In the genomic region with DNA sequence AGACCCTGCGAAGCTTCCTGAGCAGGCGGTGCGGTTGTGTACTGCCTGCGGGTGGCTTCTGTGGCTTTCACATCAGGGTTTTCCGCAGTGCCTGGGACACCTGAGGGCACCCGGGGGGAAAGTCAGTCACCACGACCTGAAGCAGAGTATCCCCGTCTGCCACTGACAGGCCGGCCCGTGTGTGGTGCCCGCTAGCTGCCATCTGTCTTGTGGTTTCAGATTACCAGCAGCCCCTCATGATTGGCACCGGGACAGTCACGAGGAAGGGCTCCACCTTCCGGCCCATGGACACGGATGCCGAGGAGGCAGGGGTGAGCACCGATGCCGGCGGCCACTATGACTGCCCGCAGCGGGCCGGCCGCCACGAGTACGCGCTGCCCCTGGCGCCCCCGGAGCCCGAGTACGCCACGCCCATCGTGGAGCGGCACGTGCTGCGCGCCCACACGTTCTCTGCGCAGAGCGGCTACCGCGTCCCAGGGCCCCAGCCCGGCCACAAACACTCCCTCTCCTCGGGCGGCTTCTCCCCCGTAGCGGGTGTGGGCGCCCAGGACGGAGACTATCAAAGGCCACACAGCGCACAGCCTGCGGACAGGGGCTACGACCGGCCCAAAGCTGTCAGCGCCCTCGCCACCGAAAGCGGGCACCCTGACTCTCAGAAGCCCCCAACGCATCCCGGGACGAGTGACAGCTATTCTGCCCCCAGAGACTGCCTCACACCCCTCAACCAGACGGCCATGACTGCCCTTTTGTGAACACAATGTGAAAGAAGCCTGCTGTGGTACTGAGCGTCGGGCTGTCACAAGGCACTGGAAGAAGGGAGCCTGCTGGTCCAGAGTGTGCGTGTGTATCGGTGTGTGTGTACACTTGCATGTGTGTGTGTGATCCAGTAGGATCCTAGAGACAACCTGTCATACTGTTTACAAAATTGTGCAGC, we compare ENCODE assay signal across 8 cellular contexts. TPM values are rescaled to one million over a fixed set of nuclear protein-coding genes. Genes with fewer than 3 reads are reported as not detected.
DNase-seq lines count a peak whose midpoint lies in the region; ATAC-seq and TF ChIP-seq lines count a peak whose summit lies in the region.

No MANE protein-coding gene starts in this region.

- peak overlapping the region; percentile 77 for H3K4me3 Mint-ChIP-seq in activated CD8-positive, alpha-beta T cell treated with anti-CD3 and anti-CD28 coated beads for 36 hours
- peak overlapping the region; percentile 83 to 86 for H3K4me3 Mint-ChIP-seq in stimulated activated naive CD8-positive, alpha-beta T cell treated with anti-CD3 and anti-CD28 coated beads, Interleukin-15, amount 100 ng/mL, for 72 hours

- H3K36me3 ChIP-seq in endocrine pancreas (ENCODE audit: control insufficient read depth, insufficient read depth, low read length) (no peaks in the 10 kb centered on the region), mucosa of rectum (ENCODE audit: control insufficient read depth in 2 of 2, insufficient read depth in 2 of 2, low read length in 2 of 2) (peaks cover 18 to 28% of the 10 kb centered on the region in 2 donors)

- intact Hi-C loops in activated CD8-positive, alpha-beta T cell treated with anti-CD3 and anti-CD28 coated beads for 36 hours (cut with micrococcal nuclease), result loop anchor here (2.0 to 5.0 kb wide), 2 partner anchors 54 to 65 kb away; a partner anchor contains a TSS

- H3K4me1 ChIP-seq in endocrine pancreas (ENCODE audit: control insufficient read depth, insufficient read depth, low read length), result no peaks in the 10 kb centered on the region
- H3K4me1 ChIP-seq in mucosa of rectum (ENCODE audit: control insufficient read depth in 2 of 2, insufficient read depth in 2 of 2, low read length in 2 of 2), result no peaks in the 10 kb centered on the region

- peak overlapping the region; percentile 84 for H3K27ac Mint-ChIP-seq in activated CD8-positive, alpha-beta T cell treated with anti-CD3 and anti-CD28 coated beads for 36 hours
- peak overlapping the region; percentile 49 to 77 for H3K27ac Mint-ChIP-seq in stimulated activated naive CD8-positive, alpha-beta T cell treated with anti-CD3 and anti-CD28 coated beads, Interleukin-15, amount 100 ng/mL, for 72 hours

- H3K4me3 ChIP-seq in endocrine pancreas (ENCODE audit: control insufficient read depth, insufficient read depth, low read length) (peak overlapping the region; percentile 54), mucosa of rectum (ENCODE audit: low read length in 2 of 2) (peak overlapping the region; percentile 46 to 60)

- H3K4me1 Mint-ChIP-seq in activated CD8-positive, alpha-beta T cell treated with anti-CD3 and anti-CD28 coated beads for 36 hours (ENCODE audit: low read depth), result peaks cover 39% of the 10 kb centered on the region
- H3K4me1 Mint-ChIP-seq in stimulated activated naive CD8-positive, alpha-beta T cell treated with anti-CD3 and anti-CD28 coated beads, Interleukin-15, amount 100 ng/mL, for 72 hours, result peaks cover 39% of the 10 kb centered on the region

- POLR2A ChIA-PET in activated CD8-positive, alpha-beta T cell treated with anti-CD3 and anti-CD28 coated beads for 36 hours (lab: Charles Lee), result interaction anchor here (0.8 to 2.9 kb wide), 7 partner anchors 11 to 69 kb away, joined by 3 to 12 read pairs (median 3); a partner anchor contains a TSS

- H3K27ac ChIP-seq in mucosa of rectum (ENCODE audit: low read depth in 2 of 2, low read length in 2 of 2), result peak overlapping the region in 1 of 2 donors; percentile 32

- no peak for TF ChIP-seq CTCF in activated CD8-positive, alpha-beta T cell treated with anti-CD3 and anti-CD28 coated beads for 36 hours (IDR thresholded peaks at IDR 0.05)

- H3K36me3 Mint-ChIP-seq in activated CD8-positive, alpha-beta T cell treated with anti-CD3 and anti-CD28 coated beads for 36 hours (ENCODE audit: low read depth), result no peaks in the 10 kb centered on the region

- ATAC-seq in GM18909 (IDR thresholded peaks at IDR 0.05; ENCODE audit: poor library complexity, unreplicated experiment) (peak; percentile 61), HG03457 (IDR thresholded peaks at IDR 0.05; ENCODE audit: unreplicated experiment) (peak; percentile 57), GM18861 (IDR thresholded peaks at IDR 0.05; ENCODE audit: unreplicated experiment) (no peak)
- ATAC-seq in activated CD8-positive, alpha-beta T cell treated with anti-CD3 and anti-CD28 coated beads for 36 hours, result peak; percentile 47
- ATAC-seq in stimulated activated naive CD8-positive, alpha-beta T cell treated with anti-CD3 and anti-CD28 coated beads, Interleukin-15, amount 100 ng/mL, for 72 hours, result peak; percentile 65

- DNase-seq in activated CD8-positive, alpha-beta T cell treated with anti-CD3 and anti-CD28 coated beads for 36 hours, result peak; percentile 66
- DNase-seq in stimulated activated naive CD8-positive, alpha-beta T cell treated with anti-CD3 and anti-CD28 coated beads, Interleukin-15, amount 100 ng/mL, for 72 hours, result peak; percentile 39 to 49
- no peak for DNase-seq in DMS 273 treated with DMSO at 0.1 percent for 48 hours (lab: John Stamatoyannopoulos, UW)

- H3K27me3 ChIP-seq in endocrine pancreas (ENCODE audit: control insufficient read depth, insufficient read depth, low read length) (no peaks in the 10 kb centered on the region), mucosa of rectum (ENCODE audit: control insufficient read depth in 2 of 2, insufficient read depth in 2 of 2, low read length in 2 of 2) (no peaks in the 10 kb centered on the region)

- H3K9me3 ChIP-seq in endocrine pancreas (ENCODE audit: control insufficient read depth, low read length) (no peaks in the 10 kb centered on the region), mucosa of rectum (ENCODE audit: control insufficient read depth in 2 of 2, low read length in 2 of 2) (no peaks in the 10 kb centered on the region)

- peaks cover 2% of the 10 kb centered on the region for H3K27me3 Mint-ChIP-seq in activated CD8-positive, alpha-beta T cell treated with anti-CD3 and anti-CD28 coated beads for 36 hours
- peaks cover 16% of the 10 kb centered on the region for H3K27me3 Mint-ChIP-seq in stimulated activated naive CD8-positive, alpha-beta T cell treated with anti-CD3 and anti-CD28 coated beads, Interleukin-15, amount 100 ng/mL, for 72 hours

- no peaks in the 10 kb centered on the region for H3K9me3 Mint-ChIP-seq in activated CD8-positive, alpha-beta T cell treated with anti-CD3 and anti-CD28 coated beads for 36 hours
- no peaks in the 10 kb centered on the region for H3K9me3 Mint-ChIP-seq in stimulated activated naive CD8-positive, alpha-beta T cell treated with anti-CD3 and anti-CD28 coated beads, Interleukin-15, amount 100 ng/mL, for 72 hours

- CTCF ChIA-PET in activated CD8-positive, alpha-beta T cell treated with anti-CD3 and anti-CD28 coated beads for 36 hours (lab: Charles Lee), result interaction anchor here (1.1 to 18.1 kb wide), 6 partner anchors 57 to 103 kb away, joined by 3 to 231 read pairs (median 21); no protein-coding TSS in a partner anchor

- H3K9ac ChIP-seq in endocrine pancreas (ENCODE audit: control insufficient read depth, insufficient read depth, low read length) (peak overlapping the region; percentile 71), mucosa of rectum (ENCODE audit: low read depth in 1 of 2, low read length in 2 of 2) (peak overlapping the region in 1 of 2 donors; percentile 44)

RNA-seq across cellular contexts. Expression of a gene that starts 54.4 kb away (rescaled TPM):
- total RNA-seq in activated CD8-positive, alpha-beta T cell treated with anti-CD3 and anti-CD28 coated beads for 36 hours, result 10 to 100 TPM; 14.8 to 16.1 TPM
